In the genomic region with DNA sequence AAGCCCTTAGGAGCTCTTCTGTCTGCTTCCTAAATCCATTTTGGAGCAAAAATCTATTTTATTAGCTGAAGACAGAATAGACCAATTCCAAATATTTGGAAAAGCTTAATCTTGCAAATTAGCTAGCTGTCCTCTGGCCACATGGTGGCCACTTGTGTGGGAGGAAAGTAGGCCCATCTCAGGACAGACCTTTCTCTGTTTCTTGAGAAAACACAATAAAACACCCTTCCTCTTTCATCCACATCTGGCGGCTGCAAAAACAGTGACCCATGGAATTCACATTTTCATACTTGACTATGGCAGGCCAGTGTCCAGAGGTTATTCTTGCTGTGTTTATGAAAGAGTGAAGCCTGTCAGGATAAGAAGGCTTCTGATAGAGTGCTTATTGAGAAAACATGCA, we compare ENCODE assay signal across 29 cellular contexts.
"Had no signal": no experiment of that assay in that cellular context is flagged by ENCODE, and none has a peak within 500 bp of the region (broad histone marks: within the 10 kb centered on the region; RNA-seq: fewer than 3 reads in every experiment).

No MANE protein-coding gene starts in this region.

- H3K4me3 ChIP-seq: gastrocnemius medialis had no signal

- H3K36me3 ChIP-seq: brain microvascular endothelial cell, gastrocnemius medialis, WERI-Rb-1 had no signal

- H3K4me3 Mint-ChIP-seq: activated B cell treated with CpG ODN at 0.5 μM for 24 hours; activated CD8-positive, alpha-beta T cell treated with anti-CD3 and anti-CD28 coated beads for 36 hours; activated naive CD8-positive, alpha-beta T cell; activated T-cell treated with anti-CD3 and anti-CD28 coated beads, Interleukin-2, amount 50 U/mL, for 4 hours; activated T-helper 17 cell treated with anti-CD3 and anti-CD28 coated beads, Interleukin-2, amount 50 U/mL, for 72 hours; effector memory CD8-positive, alpha-beta T cell; T-helper 17 cell; T-helper 2 cell treated with Interferon-gamma antibody and Interleukin-4, amounts not matched to agents 5 μg/mL and 100 μg/mL, for 36 hours had no signal

- H3K27me3 ChIP-seq: brain microvascular endothelial cell, foreskin keratinocyte, gastrocnemius medialis had no signal

- H3K36me3 Mint-ChIP-seq: activated naive CD8-positive, alpha-beta T cell had no signal

- H3K9me3 ChIP-seq: gastrocnemius medialis had no signal

- DNase-seq: activated B cell treated with CpG ODN at 0.5 μM for 24 hours; activated CD4-positive, alpha-beta T cell treated with anti-CD3 and anti-CD28 coated beads for 48 hours; activated CD4-positive, alpha-beta T cell treated with anti-CD3 and anti-CD28 coated beads, Interleukin-2, amount 50 U/mL, for 1 hour; activated CD4-positive, alpha-beta T cell treated with anti-CD3 and anti-CD28 coated beads, Interleukin-2, amount 50 U/mL, for 48 hours; activated CD8-positive, alpha-beta memory T cell treated with anti-CD3 and anti-CD28 coated beads for 24 hours; activated CD8-positive, alpha-beta T cell treated with anti-CD3 and anti-CD28 coated beads for 36 hours; activated effector memory CD4-positive, alpha-beta T cell treated with Interleukin-2 at 50 U/mL for 16 hours; activated gamma-delta T cell treated with Interleukin-2 at 50 U/mL for 16 hours; activated naive CD4-positive, alpha-beta T cell treated with anti-CD3 and anti-CD28 coated beads, Interleukin-2, amount 50 U/mL, for 16 hours; activated naive CD4-positive, alpha-beta T cell treated with Interleukin-2 at 50 U/mL for 16 hours; activated T-cell treated with anti-CD3 and anti-CD28 coated beads, Interleukin-2, amount 50 U/mL, for 4 hours; amniotic stem cell; anterior cingulate cortex; brain microvascular endothelial cell; caudate nucleus; cortex of kidney; dermis blood vessel endothelial cell; effector CD4-positive, alpha-beta T cell; effector memory CD8-positive, alpha-beta T cell; foreskin keratinocyte; gastrocnemius medialis; T-helper 1 cell; T-helper 17 cell; WERI-Rb-1 had no signal

- H3K4me1 Mint-ChIP-seq: activated B cell treated with CpG ODN at 0.5 μM for 24 hours; activated T-helper 17 cell treated with anti-CD3 and anti-CD28 coated beads, Interleukin-2, amount 50 U/mL, for 72 hours; T-helper 17 cell had no signal

- H3K27ac ChIP-seq: brain microvascular endothelial cell, epithelial cell of prostate, foreskin keratinocyte, WERI-Rb-1 had no signal

- H3K4me1 ChIP-seq: foreskin keratinocyte had no signal

- H3K9me3 Mint-ChIP-seq: activated B cell treated with CpG ODN at 0.5 μM for 24 hours; activated CD8-positive, alpha-beta T cell treated with anti-CD3 and anti-CD28 coated beads for 36 hours; activated T-cell treated with anti-CD3 and anti-CD28 coated beads, Interleukin-2, amount 50 U/mL, for 4 hours; activated T-helper 17 cell treated with anti-CD3 and anti-CD28 coated beads, Interleukin-2, amount 50 U/mL, for 72 hours; effector memory CD8-positive, alpha-beta T cell; T-helper 2 cell treated with Interferon-gamma antibody and Interleukin-4, amounts not matched to agents 5 μg/mL and 100 μg/mL, for 36 hours had no signal

- H3K27ac Mint-ChIP-seq: activated B cell treated with CpG ODN at 0.5 μM for 24 hours; activated CD8-positive, alpha-beta T cell treated with anti-CD3 and anti-CD28 coated beads for 36 hours; activated naive CD8-positive, alpha-beta T cell; activated T-helper 17 cell treated with anti-CD3 and anti-CD28 coated beads, Interleukin-2, amount 50 U/mL, for 72 hours; effector memory CD8-positive, alpha-beta T cell; T-helper 17 cell; T-helper 2 cell treated with Interferon-gamma antibody and Interleukin-4, amounts not matched to agents 5 μg/mL and 100 μg/mL, for 36 hours had no signal

- H3K27me3 Mint-ChIP-seq: activated B cell treated with CpG ODN at 0.5 μM for 24 hours; activated CD8-positive, alpha-beta T cell treated with anti-CD3 and anti-CD28 coated beads for 36 hours; activated naive CD8-positive, alpha-beta T cell; activated T-helper 17 cell treated with anti-CD3 and anti-CD28 coated beads, Interleukin-2, amount 50 U/mL, for 72 hours; effector memory CD8-positive, alpha-beta T cell; T-helper 17 cell had no signal

- ATAC-seq: activated CD4-positive, CD25-positive, alpha-beta regulatory T cell treated with anti-CD3 and anti-CD28 coated beads, Interleukin-2, amount 50 U/mL, for 24 hours; activated CD8-positive, alpha-beta T cell treated with anti-CD3 and anti-CD28 coated beads for 36 hours; activated T-cell treated with anti-CD3 and anti-CD28 coated beads, Interleukin-2, amount 50 U/mL, for 4 hours; activated T-helper 17 cell treated with anti-CD3 and anti-CD28 coated beads, Interleukin-2, amount 50 U/mL, for 72 hours; effector memory CD8-positive, alpha-beta T cell; foreskin keratinocyte; T-helper 17 cell had no signal
